Comparison of ENCODE assay signal across 1 cellular context in genomic region chr5:159975462-159976019, GRCh38.
TF ChIP-seq lines count a peak whose summit lies in the region.

No MANE protein-coding gene starts in this region.

TF ChIP-seq in endothelial cell of umbilical vein, 7 proteins besides CTCF, POLR2A, EP300 and RAD21 (continued from another document):
- TF ChIP-seq MAX (IDR thresholded peaks at IDR 0.05; ENCODE audit: insufficient read depth, insufficient read length) (no peak), FOS (IDR thresholded peaks at IDR 0.05; ENCODE audit: borderline replicate concordance, insufficient read depth, low read length) (peak; percentile 29), EZH2 (IDR thresholded peaks at IDR 0.05; ENCODE audit: borderline replicate concordance, low read depth, low read length, severe bottlenecking) (no peak), POLR2AphosphoS5 (IDR thresholded peaks at IDR 0.05; ENCODE audit: insufficient read depth, low read depth, low read length) (peak; percentile 16), GATA2 (IDR thresholded peaks at IDR 0.05; ENCODE audit: insufficient read depth, insufficient read length, low read depth, low read length) (no peak), JUN (IDR thresholded peaks at IDR 0.05; ENCODE audit: borderline replicate concordance, insufficient read depth, insufficient read length, low read depth) (peak; percentile 50)
TF ChIP-seq in endothelial cell of umbilical vein: peak in this region for 3.
